ENCODE assay signal across 29 cellular contexts in the genomic region with DNA sequence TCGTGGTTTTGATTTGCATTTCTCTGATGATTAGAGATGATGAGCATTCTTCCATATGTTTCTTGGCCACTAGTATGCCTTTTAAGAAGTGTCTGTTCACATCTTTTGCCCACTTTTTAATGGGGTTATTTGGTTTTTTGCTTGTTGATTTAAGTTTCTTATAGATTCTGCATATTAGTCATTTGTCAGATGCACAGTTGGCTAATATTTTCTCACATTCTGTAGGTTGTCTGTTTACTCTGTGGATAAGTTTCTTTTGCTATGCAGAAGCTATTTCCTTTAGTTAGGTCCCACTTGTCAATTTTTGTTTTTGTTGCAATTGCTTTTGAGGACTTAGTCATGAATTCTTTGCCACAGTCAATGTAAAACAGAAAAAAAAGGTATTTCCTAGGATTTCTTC.
"Had no signal": no experiment of that assay in that cellular context is flagged by ENCODE, and none has a peak within 500 bp of the region (broad histone marks: within the 10 kb centered on the region; RNA-seq: fewer than 3 reads in every experiment).

No MANE protein-coding gene starts in this region.

- H3K4me3 Mint-ChIP-seq: dendritic cell treated with granulocyte-macrophage colony-stimulating factor and Interleukin-4, amounts not matched to agents 40 ng/mL and 50 ng/mL, for 4 days; endodermal cell; mesothelial cell of epicardium; naive B cell; natural killer cell treated with Interleukin-12 subunit alpha and Interleukin-12 subunit beta and Interleukin-15 and Interleukin-18, amount 100 ng/mL, for 72 hours; neural progenitor cell; stimulated activated effector memory CD8-positive, alpha-beta T cell treated with anti-CD3 and anti-CD28 coated beads, Interleukin-12 subunit alpha, Interleukin-12 subunit beta, amount 100 ng/mL, for 72 hours; type B pancreatic cell had no signal

- H3K36me3 ChIP-seq: colonic mucosa, esophagus squamous epithelium, gastrocnemius medialis, left lung, neural progenitor cell, ovary, sigmoid colon, tibial artery had no signal

- H3K4me3 ChIP-seq: colonic mucosa, esophagus squamous epithelium, gastrocnemius medialis, left lung, mucosa of descending colon, neural progenitor cell, ovary, psoas muscle, sigmoid colon, testis, tibial artery had no signal

- H3K27ac Mint-ChIP-seq: dendritic cell treated with granulocyte-macrophage colony-stimulating factor and Interleukin-4, amounts not matched to agents 40 ng/mL and 50 ng/mL, for 4 days; endodermal cell; mesothelial cell of epicardium; naive B cell; natural killer cell treated with Interleukin-12 subunit alpha and Interleukin-12 subunit beta and Interleukin-15 and Interleukin-18, amount 100 ng/mL, for 72 hours; neural progenitor cell; stimulated activated effector memory CD8-positive, alpha-beta T cell treated with anti-CD3 and anti-CD28 coated beads, Interleukin-12 subunit alpha, Interleukin-12 subunit beta, amount 100 ng/mL, for 72 hours; type B pancreatic cell had no signal

- H3K4me1 ChIP-seq: colonic mucosa, esophagus squamous epithelium, gastrocnemius medialis, psoas muscle, testis had no signal

- H3K9ac ChIP-seq: neural progenitor cell had no signal

- H3K27me3 ChIP-seq: colonic mucosa, esophagus squamous epithelium, gastrocnemius medialis, left lung, neural progenitor cell, ovary, sigmoid colon, testis, tibial artery had no signal

- H3K27ac ChIP-seq: colonic mucosa, esophagus squamous epithelium, gastrocnemius medialis, left lung, neural progenitor cell, ovary, psoas muscle, sigmoid colon, testis, tibial artery had no signal

- ATAC-seq: gastrocnemius medialis; left cardiac atrium; left lung; mucosa of descending colon; natural killer cell treated with Interleukin-12 subunit alpha and Interleukin-12 subunit beta and Interleukin-15 and Interleukin-18, amount 100 ng/mL, for 72 hours; psoas muscle; right cardiac atrium; stimulated activated effector memory CD8-positive, alpha-beta T cell treated with anti-CD3 and anti-CD28 coated beads, Interleukin-12 subunit alpha, Interleukin-12 subunit beta, amount 100 ng/mL, for 72 hours had no signal

- H3K9me3 Mint-ChIP-seq: dendritic cell treated with granulocyte-macrophage colony-stimulating factor and Interleukin-4, amounts not matched to agents 40 ng/mL and 50 ng/mL, for 4 days; endodermal cell; natural killer cell treated with Interleukin-12 subunit alpha and Interleukin-12 subunit beta and Interleukin-15 and Interleukin-18, amount 100 ng/mL, for 72 hours; neural progenitor cell; stimulated activated effector memory CD8-positive, alpha-beta T cell treated with anti-CD3 and anti-CD28 coated beads, Interleukin-12 subunit alpha, Interleukin-12 subunit beta, amount 100 ng/mL, for 72 hours; type B pancreatic cell had no signal

- H3K4me2 ChIP-seq: neural progenitor cell had no signal

- DNase-seq: colonic mucosa; effector CD8-positive, alpha-beta T cell; endodermal cell; erythroblast; esophagus squamous epithelium; gastrocnemius medialis; head of caudate nucleus; left cardiac atrium; left lung; mesenchymal stem cell; mucosa of descending colon; naive B cell; ovary; posterior cingulate gyrus; psoas muscle; right cardiac atrium; sigmoid colon; stimulated activated CD4-positive, alpha-beta T cell treated with anti-CD3 and anti-CD28 coated beads, Interleukin-2, amount 100 ng/mL, for 24 hours; stimulated activated CD4-positive, alpha-beta T cell treated with anti-CD3 and anti-CD28 coated beads, Interleukin-4, amount 100 ng/mL, for 24 hours; stimulated activated naive CD4-positive, alpha-beta T cell treated with Interleukin-2 at 50 U/mL for 16 hours; substantia nigra; testis; tibial artery had no signal

- H3K4me1 Mint-ChIP-seq: naive B cell; neural progenitor cell; stimulated activated effector memory CD8-positive, alpha-beta T cell treated with anti-CD3 and anti-CD28 coated beads, Interleukin-12 subunit alpha, Interleukin-12 subunit beta, amount 100 ng/mL, for 72 hours had no signal

- H3K36me3 Mint-ChIP-seq: mesothelial cell of epicardium; naive B cell; natural killer cell treated with Interleukin-12 subunit alpha and Interleukin-12 subunit beta and Interleukin-15 and Interleukin-18, amount 100 ng/mL, for 72 hours; neural progenitor cell; stimulated activated effector memory CD8-positive, alpha-beta T cell treated with anti-CD3 and anti-CD28 coated beads, Interleukin-12 subunit alpha, Interleukin-12 subunit beta, amount 100 ng/mL, for 72 hours; type B pancreatic cell had no signal

- H3K9me3 ChIP-seq: colonic mucosa, esophagus squamous epithelium, gastrocnemius medialis, left lung, mucosa of descending colon, ovary, psoas muscle, sigmoid colon, testis, tibial artery had no signal

- H2AFZ ChIP-seq: neural progenitor cell had no signal

- H3K27me3 Mint-ChIP-seq: dendritic cell treated with granulocyte-macrophage colony-stimulating factor and Interleukin-4, amounts not matched to agents 40 ng/mL and 50 ng/mL, for 4 days; naive B cell; type B pancreatic cell had no signal
